In genomic region chr9:121074370-121075250, GRCh38 we compare ENCODE assay signal across 1 cellular context.
TF ChIP-seq lines count a peak whose summit lies in the region.

CNTRL (plus strand) TSS chr9:121074955; CDS start chr9:121088327, 13,372 bp downstream.

TF ChIP-seq in K562, 482 proteins besides CTCF, POLR2A, EP300 and RAD21 (continued from another document and continues in another):
- 0 out of 2 replicates have a peak, but pooled peaks have one; percentile 59 for TF ChIP-seq RREB1 (CRISPR knock-in tag; IDR thresholded peaks at IDR 0.05)
- peak; percentile 92 for TF ChIP-seq U2AF1 (optimal IDR thresholded peaks at IDR 0.05; ENCODE audit: low read depth, low read length)
- no peak for TF ChIP-seq ZNF449 (CRISPR knock-in tag; IDR thresholded peaks at IDR 0.05)
- no peak for TF ChIP-seq ZKSCAN1 (IDR thresholded peaks at IDR 0.05; ENCODE audit: low read depth, low read length)
- no peak for TF ChIP-seq ZNF174 (CRISPR knock-in tag; IDR thresholded peaks at IDR 0.05)
- no peak for TF ChIP-seq POLR3G (IDR thresholded peaks at IDR 0.05; ENCODE audit: extremely low read depth, insufficient read length, insufficient replicate concordance)
- peak; percentile 75 for TF ChIP-seq BHLHE40 (IDR thresholded peaks at IDR 0.05; ENCODE audit: low read length)
- TF ChIP-seq PHF20 (IDR thresholded peaks at IDR 0.05; ENCODE audit: partially characterized antibody) = peak; percentile 68
- TF ChIP-seq SMAD3 (CRISPR knock-in tag; conservative IDR thresholded peaks at IDR 0.05) = no peak
- no peak for TF ChIP-seq ZNF23 (CRISPR knock-in tag; IDR thresholded peaks at IDR 0.05)
- TF ChIP-seq HNRNPL (IDR thresholded peaks at IDR 0.05; ENCODE audit: low read depth, low read length) = 0 out of 2 replicates have a peak, but pooled peaks have one; percentile 54
- peak; percentile 83 for TF ChIP-seq KDM5B (IDR thresholded peaks at IDR 0.05; ENCODE audit: insufficient replicate concordance, low read depth, low read length)
- TF ChIP-seq MEF2D (tag; conservative IDR thresholded peaks at IDR 0.05; ENCODE audit: low read depth) = 0 out of 2 replicates have a peak, but pooled peaks have one; percentile 43
- no peak for TF ChIP-seq ID3 (CRISPR knock-in tag; IDR thresholded peaks at IDR 0.05)
- TF ChIP-seq ID3 (tag; IDR thresholded peaks at IDR 0.05) = peak; percentile 96
- peak; percentile 77; the same call in 1 of the 2 replicates for TF ChIP-seq CBFB (CRISPR knock-in tag; IDR thresholded peaks at IDR 0.05)
- no peak for TF ChIP-seq ZFP1 (CRISPR knock-in tag; IDR thresholded peaks at IDR 0.05)
- TF ChIP-seq ASH1L (IDR thresholded peaks at IDR 0.05; ENCODE audit: borderline replicate concordance, low read depth, partially characterized antibody) = peak; percentile 39
- TF ChIP-seq TAL1 (IDR thresholded peaks at IDR 0.05) = no peak; the same call in 1 of the 2 replicates
- no peak for TF ChIP-seq HBP1 (CRISPR knock-in tag; IDR thresholded peaks at IDR 0.05)
- no peak for TF ChIP-seq SREBF1 (IDR thresholded peaks at IDR 0.05; ENCODE audit: borderline replicate concordance, low read depth, low read length)
- TF ChIP-seq ZNF431 (CRISPR knock-in tag; IDR thresholded peaks at IDR 0.05) = peak; percentile 87
- TF ChIP-seq POLR2AphosphoS2 (IDR thresholded peaks at IDR 0.05; ENCODE audit: low read length) = no peak
- peak; percentile 99 for TF ChIP-seq AFF4 (CRISPR knock-in tag; IDR thresholded peaks at IDR 0.05)
- peak; percentile 88 for TF ChIP-seq TFAP4 (CRISPR knock-in tag; IDR thresholded peaks at IDR 0.05; ENCODE audit: borderline replicate concordance)
- TF ChIP-seq SNAPC5 (CRISPR knock-in tag; IDR thresholded peaks at IDR 0.05) = no peak
- peak; percentile 94 for TF ChIP-seq EP400 (IDR thresholded peaks at IDR 0.05)
- peak; percentile 91 for TF ChIP-seq HDAC8 (tag; IDR thresholded peaks at IDR 0.05)
- TF ChIP-seq ZBTB43 (CRISPR knock-in tag; IDR thresholded peaks at IDR 0.05) = peak; percentile 92
- TF ChIP-seq ETV5 (CRISPR knock-in tag; IDR thresholded peaks at IDR 0.05; ENCODE audit: low read depth) = peak; percentile 90
- peak; percentile 56; the same call in 1 of the 2 replicates for TF ChIP-seq SIN3B (IDR thresholded peaks at IDR 0.05; ENCODE audit: low read depth)
- no peak for TF ChIP-seq FOXM1 (IDR thresholded peaks at IDR 0.05; ENCODE audit: low read depth)
- peak; percentile 90 for TF ChIP-seq FOXM1 (CRISPR knock-in tag; IDR thresholded peaks at IDR 0.05; ENCODE audit: low read depth)
- no peak for TF ChIP-seq SMARCA5 (IDR thresholded peaks at IDR 0.05)
- TF ChIP-seq HMG20B (CRISPR knock-in tag; IDR thresholded peaks at IDR 0.05) = no peak
- TF ChIP-seq ZNF589 (CRISPR knock-in tag; IDR thresholded peaks at IDR 0.05; ENCODE audit: low read depth) = no peak; the same call in 1 of the 2 replicates
- peak; percentile 97 for TF ChIP-seq CXXC5 (CRISPR knock-in tag; IDR thresholded peaks at IDR 0.05)
- no peak for TF ChIP-seq CREBBP (IDR thresholded peaks at IDR 0.05; ENCODE audit: low read depth, low read length)
- no peak for TF ChIP-seq ZNF408 (CRISPR knock-in tag; IDR thresholded peaks at IDR 0.05; ENCODE audit: low read depth)
- TF ChIP-seq GABPB2 (CRISPR knock-in tag; conservative IDR thresholded peaks at IDR 0.05) = no peak
- no peak for TF ChIP-seq SFPQ (IDR thresholded peaks at IDR 0.05; ENCODE audit: low read depth, low read length)
- TF ChIP-seq RFX5 (IDR thresholded peaks at IDR 0.05; ENCODE audit: low read depth, low read length) = no peak
- no peak for TF ChIP-seq GTF3C2 (IDR thresholded peaks at IDR 0.05; ENCODE audit: borderline replicate concordance, extremely low read depth, insufficient read length)
